16 cellular contexts compared by ENCODE assay signal in genomic region chr12:59936546-59936945, GRCh38.
DNase-seq lines count a peak whose midpoint lies in the region; ATAC-seq, FAIRE-seq and TF ChIP-seq lines count a peak whose summit lies in the region.
"Had no signal": no experiment of that assay in that cellular context is flagged by ENCODE, and none has a peak within 500 bp of the region (broad histone marks: within the 10 kb centered on the region; RNA-seq: fewer than 3 reads in every experiment).

No MANE protein-coding gene starts in this region.

- H3K14ac ChIP-seq in IMR-90 (replicated peaks; ENCODE audit: low read depth, low read length), result no peak overlapping the region

- no peak for TF ChIP-seq POLR2A in IMR-90 (IDR thresholded peaks at IDR 0.05; ENCODE audit: low read depth, low read length)
- TF ChIP-seq POLR2A in esophagus squamous epithelium (IDR thresholded peaks at IDR 0.05), result no peak
- no peak for TF ChIP-seq POLR2A in H54 (IDR thresholded peaks at IDR 0.05; ENCODE audit: low read depth, low read length)

- H3K4ac ChIP-seq in IMR-90 (ENCODE audit: low read depth, low read length), result 0 out of 2 replicates have a peak overlapping the region, but pooled peaks have one; percentile 20

- ATAC-seq in IMR-90 (ENCODE audit: low read depth) (no peak), pancreas (peak; percentile 55 to 79 (median 78)), HG03108 (IDR thresholded peaks at IDR 0.05; ENCODE audit: unreplicated experiment) (no peak)
- ATAC-seq: A549, GM12878, GM23338 had no signal

- DNase-seq in IMR-90 (no peak), pancreas (peak in 1 of 6 donors; percentile 18), esophagus squamous epithelium (lab: John Stamatoyannopoulos, UW) (no peak), H54 (ENCODE audit: insufficient read length, low spot score) (no peak)
- DNase-seq: CD8-positive, alpha-beta memory T cell; H9; KBM-7 had no signal

- FAIRE-seq in pancreas (lab: Jason Lieb, UNC), result no peak
- FAIRE-seq in H54 (lab: Jason Lieb, UNC), result no peak
- FAIRE-seq: A549, GM12878, GM18507 had no signal

- peaks cover 19% of the 10 kb centered on the region for H3K4me1 ChIP-seq in ACC112 (ENCODE audit: control insufficient read depth, insufficient read depth, low read length, unreplicated experiment)
- no peaks in the 10 kb centered on the region; the same call in 1 of the 2 replicates for H3K4me1 ChIP-seq in IMR-90 (ENCODE audit: control insufficient read depth, insufficient read depth, low read length)
- peaks cover 12 to 24% (median 23%) of the 10 kb centered on the region in 3 donors for H3K4me1 ChIP-seq in pancreas
- H3K4me1 ChIP-seq in esophagus squamous epithelium, result no peaks in the 10 kb centered on the region

- no peak overlapping the region for H4K5ac ChIP-seq in IMR-90 (ENCODE audit: low read depth, low read length)

- H2AK9ac ChIP-seq in IMR-90 (replicated peaks; ENCODE audit: low read depth, low read length, poor library complexity), result no peak overlapping the region

- H3K9me3 ChIP-seq in IMR-90 (ENCODE audit: control insufficient read depth, insufficient read depth, low read length) (no peaks in the 10 kb centered on the region), pancreas (no peaks in the 10 kb centered on the region), esophagus squamous epithelium (no peaks in the 10 kb centered on the region)
- H3K9me3 ChIP-seq: A549, Caco-2 had no signal

- POLR2A ChIA-PET in IMR-90 (lab: Charles Lee; ENCODE audit: unreplicated experiment), result no interaction called here

- no peaks in the 10 kb centered on the region for H3K79me2 ChIP-seq in ACC112 (ENCODE audit: control insufficient read depth, insufficient read depth, low read length, unreplicated experiment)

- peaks cover 3% of the 10 kb centered on the region; the same call in 1 of the 2 replicates for H3K36me3 ChIP-seq in ACC112 (ENCODE audit: insufficient read depth, low read length)
- H3K36me3 ChIP-seq in IMR-90 (ENCODE audit: control insufficient read depth, insufficient read depth, low read length), result no peaks in the 10 kb centered on the region
- no peaks in the 10 kb centered on the region for H3K36me3 ChIP-seq in pancreas
- no peaks in the 10 kb centered on the region for H3K36me3 ChIP-seq in esophagus squamous epithelium

- peak overlapping the region; percentile 24 for H2AFZ ChIP-seq in ACC112 (ENCODE audit: low read length, unreplicated experiment)
- H2AFZ ChIP-seq in IMR-90 (replicated peaks; ENCODE audit: low read length, poor library complexity), result no peak overlapping the region
- H2AFZ ChIP-seq: GM23338 had no signal

- no TSS peak for BruUV-seq in IMR-90 (replicated peaks; lab: Mats Ljungman, UMichigan)

- CTCF ChIA-PET in IMR-90 (lab: Yijun Ruan, JAX), result no interaction called here

- H2BK120ac ChIP-seq in IMR-90 (ENCODE audit: low read depth, low read length), result peak overlapping the region; percentile 26; the same call in 1 of the 2 replicates

- TF ChIP-seq CTCF in IMR-90 (conservative IDR thresholded peaks at IDR 0.05; ENCODE audit: low read depth, low read length) (no peak), VCaP (conservative IDR thresholded peaks at IDR 0.05) (no peak), pancreas (IDR thresholded peaks at IDR 0.05) (no peak), esophagus squamous epithelium (IDR thresholded peaks at IDR 0.05) (no peak)

- H3K79me1 ChIP-seq in IMR-90 (ENCODE audit: low read depth in 1 of 2, low read length in 2 of 2), result no peaks in the 10 kb centered on the region

- WGBS in IMR-90 (ENCODE audit: extremely low coverage in 2 of 2, insufficient read length in 1 of 2), 2 experiments, result no CpG with 5 or more reads among the region's 3 CpGs
- 13 to 16% methylated on average over 3 of the region's 3 CpGs for WGBS in pancreas, 2 donors
- WGBS in esophagus squamous epithelium, 2 donors, result 43 to 59% methylated on average over 3 of the region's 3 CpGs

- no peak overlapping the region for H2AK5ac ChIP-seq in IMR-90 (ENCODE audit: low read depth, low read length)

- intact Hi-C loops in IMR-90 (cut with micrococcal nuclease) (no loop called here), pancreas (cut with DNase I) (no loop called here), esophagus squamous epithelium (cut with DNase I) (no loop called here)

- no peak overlapping the region for H4K8ac ChIP-seq in IMR-90 (ENCODE audit: low read depth in 2 of 2, low read length in 2 of 2)

- H3K56ac ChIP-seq in IMR-90 (ENCODE audit: extremely low read depth, insufficient read depth, low read length), result no peak overlapping the region

- H4K91ac ChIP-seq in IMR-90 (ENCODE audit: insufficient read depth, low read depth, low read length), result no peak overlapping the region; the same call in 1 of the 2 replicates

- H2BK5ac ChIP-seq in IMR-90 (ENCODE audit: low read depth, low read length, poor library complexity, severe bottlenecking), result no peak overlapping the region

- H2BK15ac ChIP-seq in IMR-90 (ENCODE audit: low read depth, low read length), result no peak overlapping the region

- in situ Hi-C loops in IMR-90 (cut with MboI; ENCODE audit: low sequenced_read_pairs), result no loop called here

- no peak overlapping the region for H3K4me2 ChIP-seq in IMR-90 (ENCODE audit: low read depth, low read length)
- H3K4me2 ChIP-seq: A549, GM23338 had no signal

- no peaks in the 10 kb centered on the region for H3K27me3 ChIP-seq in ACC112 (ENCODE audit: insufficient read depth, low read length)
- no peaks in the 10 kb centered on the region for H3K27me3 ChIP-seq in IMR-90 (ENCODE audit: control insufficient read depth, insufficient read depth, low read length)
- no peaks in the 10 kb centered on the region for H3K27me3 ChIP-seq in pancreas
- H3K27me3 ChIP-seq in esophagus squamous epithelium, result no peaks in the 10 kb centered on the region

- no peak overlapping the region for H3K23ac ChIP-seq in IMR-90 (ENCODE audit: low read depth, low read length)

- no peak for TF ChIP-seq RAD21 in IMR-90 (IDR thresholded peaks at IDR 0.05; ENCODE audit: low read length)

- H3K9ac ChIP-seq in IMR-90 (ENCODE audit: low read depth, low read length), result no peak overlapping the region

- no peak overlapping the region for H2BK20ac ChIP-seq in IMR-90 (ENCODE audit: low read depth, low read length)

- H3K18ac ChIP-seq in IMR-90 (ENCODE audit: low read depth, low read length), result no peak overlapping the region

- H3K27ac ChIP-seq in ACC112 (ENCODE audit: low read depth, low read length) (no peak overlapping the region), IMR-90 (ENCODE audit: insufficient read depth, low read length) (no peak overlapping the region), VCaP (peak overlapping the region; percentile 59), pancreas (peak overlapping the region in 2 of 4 donors; percentile 29 to 58), esophagus squamous epithelium (no peak overlapping the region)
- H3K27ac ChIP-seq: A549, HL-60 had no signal

- no peaks in the 10 kb centered on the region for H3K9me1 ChIP-seq in IMR-90 (ENCODE audit: insufficient read depth, low read length)

- H3K4me3 ChIP-seq in ACC112 (ENCODE audit: low read depth, low read length), result no peak overlapping the region
- H3K4me3 ChIP-seq in IMR-90 (ENCODE audit: insufficient read depth, low read depth, low read length), result no peak overlapping the region
- H3K4me3 ChIP-seq in pancreas, result no peak overlapping the region
- no peak overlapping the region for H3K4me3 ChIP-seq in esophagus squamous epithelium
- H3K4me3 ChIP-seq: A549, GM12878, GM23338 had no signal

- H4K20me1 ChIP-seq in IMR-90 (ENCODE audit: insufficient read depth, low read length), result no peaks in the 10 kb centered on the region

- dilution Hi-C loops in IMR-90 (cut with HindIII; ENCODE audit: low sequenced_read_pairs, unreplicated experiment), result no loop called here

TF ChIP-seq in IMR-90, 13 proteins besides CTCF, POLR2A, EP300 and RAD21:
- TF ChIP-seq SMC3 (IDR thresholded peaks at IDR 0.05; ENCODE audit: low read depth, low read length) (no peak), MAFK (IDR thresholded peaks at IDR 0.05; ENCODE audit: low read depth, low read length) (no peak), BHLHE40 (IDR thresholded peaks at IDR 0.05; ENCODE audit: low read depth, low read length) (no peak), USF2 (IDR thresholded peaks at IDR 0.05; ENCODE audit: low read depth, low read length) (no peak), MXI1 (IDR thresholded peaks at IDR 0.05; ENCODE audit: borderline replicate concordance, low read depth, low read length) (no peak), RFX5 (IDR thresholded peaks at IDR 0.05; ENCODE audit: low read depth, low read length) (no peak), FOS (IDR thresholded peaks at IDR 0.05; ENCODE audit: low read depth, low read length) (no peak), CHD1 (IDR thresholded peaks at IDR 0.05; ENCODE audit: low read depth, low read length) (no peak), NFE2L2 (IDR thresholded peaks at IDR 0.05; ENCODE audit: low read depth, low read length) (no peak), MAZ (IDR thresholded peaks at IDR 0.05; ENCODE audit: borderline replicate concordance, low read depth, low read length) (no peak), CEBPB (IDR thresholded peaks at IDR 0.05; ENCODE audit: low read depth, low read length) (no peak), ELK1 (IDR thresholded peaks at IDR 0.05; ENCODE audit: borderline replicate concordance, low read depth, low read length) (no peak), RCOR1 (IDR thresholded peaks at IDR 0.05; ENCODE audit: insufficient replicate concordance, low read length) (no peak)

Comparison
In these comparisons a context has a peak if more than half of its experiments do, and no peak if none do; other contexts are left out.
1. ATAC-seq: peak in pancreas (4 of 4); none in IMR-90 (single experiment) and HG03108 (single experiment).